ENCODE assay signal across 1 cellular context in the genomic region with DNA sequence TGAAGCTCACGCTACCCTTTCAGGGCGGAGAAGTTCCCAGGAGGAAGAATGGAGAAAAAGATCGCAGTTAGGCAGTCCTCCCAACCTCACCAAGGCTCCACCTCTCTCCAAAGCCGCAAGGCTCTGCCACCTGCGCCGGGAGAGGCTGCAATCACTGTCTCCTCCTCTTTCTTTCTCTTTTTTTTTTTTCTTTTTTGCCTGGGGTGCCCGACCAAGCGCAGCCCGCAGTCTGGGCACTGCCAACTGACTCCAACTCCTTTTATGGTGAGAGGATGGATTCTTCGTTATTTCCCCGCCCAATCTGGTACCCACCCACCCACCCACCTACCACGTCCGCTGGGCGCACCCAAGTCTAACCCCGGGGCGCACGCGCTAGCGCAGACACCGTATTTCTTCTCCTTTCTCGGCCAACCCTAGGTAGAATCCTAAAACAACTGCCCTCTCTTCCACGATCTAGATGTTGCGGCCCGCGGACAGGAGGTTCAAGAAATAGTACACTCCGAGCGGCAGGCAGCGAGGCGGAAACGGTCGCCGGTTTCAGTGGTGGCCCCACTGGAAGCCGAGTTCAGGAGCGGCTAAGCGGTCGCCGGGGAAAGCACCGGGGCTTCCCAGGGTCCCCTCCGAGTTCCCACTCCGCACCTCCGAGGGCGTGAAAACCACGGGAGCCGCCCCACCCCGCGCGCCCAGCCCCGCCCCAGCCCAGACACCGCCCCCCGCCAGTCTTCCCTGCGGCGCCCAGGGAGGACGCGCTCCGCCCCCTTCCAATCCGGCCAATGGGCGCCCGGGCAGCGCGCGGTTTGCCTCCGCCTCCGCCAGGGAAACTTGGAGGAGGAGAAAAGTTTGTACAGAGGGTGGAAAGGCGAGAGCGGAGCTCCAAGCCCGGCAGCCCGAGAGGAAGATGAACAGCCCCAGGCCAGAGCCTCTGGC.
TF ChIP-seq lines count a peak whose summit lies in the region.

A gene (plus strand): TSS at position 845 of the 927 bp plus-strand sequence. CDS start 1,079 bp downstream, outside the sequence.

TF ChIP-seq in HEK293, 187 proteins besides CTCF, POLR2A, EP300 and RAD21 (continued from another document and continues in another):
- TF ChIP-seq, protein P1, sequence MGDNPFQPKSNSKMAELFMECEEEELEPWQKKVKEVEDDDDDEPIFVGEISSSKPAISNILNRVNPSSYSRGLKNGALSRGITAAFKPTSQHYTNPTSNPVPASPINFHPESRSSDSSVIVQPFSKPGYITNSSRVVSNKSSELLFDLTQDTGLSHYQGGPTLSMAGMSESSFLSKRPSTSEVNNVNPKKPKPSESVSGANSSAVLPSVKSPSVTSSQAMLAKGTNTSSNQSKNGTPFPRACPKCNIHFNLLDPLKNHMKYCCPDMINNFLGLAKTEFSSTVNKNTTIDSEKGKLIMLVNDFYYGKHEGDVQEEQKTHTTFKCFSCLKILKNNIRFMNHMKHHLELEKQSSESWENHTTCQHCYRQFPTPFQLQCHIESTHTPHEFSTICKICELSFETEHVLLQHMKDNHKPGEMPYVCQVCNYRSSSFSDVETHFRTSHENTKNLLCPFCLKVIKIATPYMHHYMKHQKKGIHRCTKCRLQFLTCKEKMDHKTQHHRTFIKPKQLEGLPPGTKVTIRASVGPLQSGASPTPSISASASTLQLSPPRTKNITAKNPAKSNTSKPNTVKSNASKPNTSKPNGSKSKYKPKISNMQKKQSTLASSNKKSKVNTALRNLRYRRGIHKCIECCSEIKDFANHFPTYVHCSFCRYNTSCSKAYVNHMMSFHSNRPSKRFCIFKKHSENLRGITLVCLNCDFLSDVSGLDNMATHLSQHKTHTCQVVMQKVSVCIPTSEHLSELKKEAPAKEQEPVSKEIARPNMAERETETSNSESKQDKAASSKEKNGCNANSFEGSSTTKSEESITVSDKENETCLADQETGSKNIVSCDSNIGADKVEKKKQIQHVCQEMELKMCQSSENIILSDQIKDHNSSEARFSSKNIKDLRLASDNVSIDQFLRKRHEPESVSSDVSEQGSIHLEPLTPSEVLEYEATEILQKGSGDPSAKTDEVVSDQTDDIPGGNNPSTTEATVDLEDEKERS (tag by site-specific recombination; IDR thresholded peaks at IDR 0.05) = no peak
- TF ChIP-seq ZNF510 (tag by site-specific recombination; IDR thresholded peaks at IDR 0.05; ENCODE audit: insufficient replicate concordance) (no peak), ZNF596 (tag by site-specific recombination; IDR thresholded peaks at IDR 0.05) (no peak), ZNF335 (tag by site-specific recombination; conservative IDR thresholded peaks at IDR 0.05) (peak; percentile 79), EGR2 (tag by site-specific recombination; IDR thresholded peaks at IDR 0.05; ENCODE audit: low read depth) (peak; percentile 29; the same call in 1 of the 2 replicates), ZNF660 (tag by site-specific recombination; IDR thresholded peaks at IDR 0.05) (no peak), TRIM28 (IDR thresholded peaks at IDR 0.05; ENCODE audit: borderline replicate concordance, low read length) (no peak), ZNF266 (tag by site-specific recombination; IDR thresholded peaks at IDR 0.05; ENCODE audit: low read depth) (no peak), ZNF341 (tag by site-specific recombination; IDR thresholded peaks at IDR 0.05; ENCODE audit: low read depth) (peak; percentile 34; the same call in 1 of the 2 replicates), ZNF23 (tag by site-specific recombination; IDR thresholded peaks at IDR 0.05; ENCODE audit: borderline replicate concordance) (no peak), KLF1 (tag by site-specific recombination; IDR thresholded peaks at IDR 0.05) (peak; percentile 73), ZIC2 (tag by site-specific recombination; IDR thresholded peaks at IDR 0.05) (0 out of 2 replicates have a peak, but pooled peaks have one; percentile 48), ZNF132 (tag by site-specific recombination; IDR thresholded peaks at IDR 0.05; ENCODE audit: borderline replicate concordance) (no peak), ZNF791 (tag by site-specific recombination; IDR thresholded peaks at IDR 0.05) (no peak), ZSCAN23 (tag by site-specific recombination; IDR thresholded peaks at IDR 0.05) (no peak), TCF7L2 (IDR thresholded peaks at IDR 0.05; ENCODE audit: borderline replicate concordance, low read depth, low read length) (no peak), ZNF571 (tag by site-specific recombination; IDR thresholded peaks at IDR 0.05) (no peak), ZNF157 (tag by site-specific recombination; IDR thresholded peaks at IDR 0.05) (no peak), ZNF501 (tag by site-specific recombination; IDR thresholded peaks at IDR 0.05) (no peak), ZNF214 (tag by site-specific recombination; IDR thresholded peaks at IDR 0.05; ENCODE audit: borderline replicate concordance) (no peak), ZNF16 (tag by site-specific recombination; IDR thresholded peaks at IDR 0.05; ENCODE audit: low read depth) (no peak), ZNF324 (tag by site-specific recombination; IDR thresholded peaks at IDR 0.05) (no peak), ZSCAN30 (tag by site-specific recombination; IDR thresholded peaks at IDR 0.05) (no peak), ZNF155 (tag by site-specific recombination; IDR thresholded peaks at IDR 0.05) (no peak), GLIS1 (tag by site-specific recombination; IDR thresholded peaks at IDR 0.05) (peak; percentile 67)
- TF ChIP-seq, protein P2, sequence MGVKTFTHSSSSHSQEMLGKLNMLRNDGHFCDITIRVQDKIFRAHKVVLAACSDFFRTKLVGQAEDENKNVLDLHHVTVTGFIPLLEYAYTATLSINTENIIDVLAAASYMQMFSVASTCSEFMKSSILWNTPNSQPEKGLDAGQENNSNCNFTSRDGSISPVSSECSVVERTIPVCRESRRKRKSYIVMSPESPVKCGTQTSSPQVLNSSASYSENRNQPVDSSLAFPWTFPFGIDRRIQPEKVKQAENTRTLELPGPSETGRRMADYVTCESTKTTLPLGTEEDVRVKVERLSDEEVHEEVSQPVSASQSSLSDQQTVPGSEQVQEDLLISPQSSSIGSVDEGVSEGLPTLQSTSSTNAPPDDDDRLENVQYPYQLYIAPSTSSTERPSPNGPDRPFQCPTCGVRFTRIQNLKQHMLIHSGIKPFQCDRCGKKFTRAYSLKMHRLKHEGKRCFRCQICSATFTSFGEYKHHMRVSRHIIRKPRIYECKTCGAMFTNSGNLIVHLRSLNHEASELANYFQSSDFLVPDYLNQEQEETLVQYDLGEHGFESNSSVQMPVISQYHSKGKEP (tag by site-specific recombination; IDR thresholded peaks at IDR 0.05) = no peak
- TF ChIP-seq, protein P3, sequence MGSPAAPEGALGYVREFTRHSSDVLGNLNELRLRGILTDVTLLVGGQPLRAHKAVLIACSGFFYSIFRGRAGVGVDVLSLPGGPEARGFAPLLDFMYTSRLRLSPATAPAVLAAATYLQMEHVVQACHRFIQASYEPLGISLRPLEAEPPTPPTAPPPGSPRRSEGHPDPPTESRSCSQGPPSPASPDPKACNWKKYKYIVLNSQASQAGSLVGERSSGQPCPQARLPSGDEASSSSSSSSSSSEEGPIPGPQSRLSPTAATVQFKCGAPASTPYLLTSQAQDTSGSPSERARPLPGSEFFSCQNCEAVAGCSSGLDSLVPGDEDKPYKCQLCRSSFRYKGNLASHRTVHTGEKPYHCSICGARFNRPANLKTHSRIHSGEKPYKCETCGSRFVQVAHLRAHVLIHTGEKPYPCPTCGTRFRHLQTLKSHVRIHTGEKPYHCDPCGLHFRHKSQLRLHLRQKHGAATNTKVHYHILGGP (tag by site-specific recombination; IDR thresholded peaks at IDR 0.05) = no peak
- TF ChIP-seq, protein P4, sequence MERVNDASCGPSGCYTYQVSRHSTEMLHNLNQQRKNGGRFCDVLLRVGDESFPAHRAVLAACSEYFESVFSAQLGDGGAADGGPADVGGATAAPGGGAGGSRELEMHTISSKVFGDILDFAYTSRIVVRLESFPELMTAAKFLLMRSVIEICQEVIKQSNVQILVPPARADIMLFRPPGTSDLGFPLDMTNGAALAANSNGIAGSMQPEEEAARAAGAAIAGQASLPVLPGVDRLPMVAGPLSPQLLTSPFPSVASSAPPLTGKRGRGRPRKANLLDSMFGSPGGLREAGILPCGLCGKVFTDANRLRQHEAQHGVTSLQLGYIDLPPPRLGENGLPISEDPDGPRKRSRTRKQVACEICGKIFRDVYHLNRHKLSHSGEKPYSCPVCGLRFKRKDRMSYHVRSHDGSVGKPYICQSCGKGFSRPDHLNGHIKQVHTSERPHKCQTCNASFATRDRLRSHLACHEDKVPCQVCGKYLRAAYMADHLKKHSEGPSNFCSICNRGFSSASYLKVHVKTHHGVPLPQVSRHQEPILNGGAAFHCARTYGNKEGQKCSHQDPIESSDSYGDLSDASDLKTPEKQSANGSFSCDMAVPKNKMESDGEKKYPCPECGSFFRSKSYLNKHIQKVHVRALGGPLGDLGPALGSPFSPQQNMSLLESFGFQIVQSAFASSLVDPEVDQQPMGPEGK (tag by site-specific recombination; IDR thresholded peaks at IDR 0.05) = peak; percentile 53
- TF ChIP-seq, protein P5, sequence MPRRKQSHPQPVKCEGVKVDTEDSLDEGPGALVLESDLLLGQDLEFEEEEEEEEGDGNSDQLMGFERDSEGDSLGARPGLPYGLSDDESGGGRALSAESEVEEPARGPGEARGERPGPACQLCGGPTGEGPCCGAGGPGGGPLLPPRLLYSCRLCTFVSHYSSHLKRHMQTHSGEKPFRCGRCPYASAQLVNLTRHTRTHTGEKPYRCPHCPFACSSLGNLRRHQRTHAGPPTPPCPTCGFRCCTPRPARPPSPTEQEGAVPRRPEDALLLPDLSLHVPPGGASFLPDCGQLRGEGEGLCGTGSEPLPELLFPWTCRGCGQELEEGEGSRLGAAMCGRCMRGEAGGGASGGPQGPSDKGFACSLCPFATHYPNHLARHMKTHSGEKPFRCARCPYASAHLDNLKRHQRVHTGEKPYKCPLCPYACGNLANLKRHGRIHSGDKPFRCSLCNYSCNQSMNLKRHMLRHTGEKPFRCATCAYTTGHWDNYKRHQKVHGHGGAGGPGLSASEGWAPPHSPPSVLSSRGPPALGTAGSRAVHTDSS (tag by site-specific recombination; IDR thresholded peaks at IDR 0.05) = no peak
- TF ChIP-seq, protein P6, sequence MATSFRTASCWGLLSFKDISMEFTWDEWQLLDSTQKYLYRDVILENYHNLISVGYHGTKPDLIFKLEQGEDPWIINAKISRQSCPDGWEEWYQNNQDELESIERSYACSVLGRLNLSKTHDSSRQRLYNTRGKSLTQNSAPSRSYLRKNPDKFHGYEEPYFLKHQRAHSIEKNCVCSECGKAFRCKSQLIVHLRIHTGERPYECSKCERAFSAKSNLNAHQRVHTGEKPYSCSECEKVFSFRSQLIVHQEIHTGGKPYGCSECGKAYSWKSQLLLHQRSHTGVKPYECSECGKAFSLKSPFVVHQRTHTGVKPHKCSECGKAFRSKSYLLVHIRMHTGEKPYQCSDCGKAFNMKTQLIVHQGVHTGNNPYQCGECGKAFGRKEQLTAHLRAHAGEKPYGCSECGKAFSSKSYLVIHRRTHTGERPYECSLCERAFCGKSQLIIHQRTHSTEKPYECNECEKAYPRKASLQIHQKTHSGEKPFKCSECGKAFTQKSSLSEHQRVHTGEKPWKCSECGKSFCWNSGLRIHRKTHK (tag by site-specific recombination; IDR thresholded peaks at IDR 0.05) = no peak
- TF ChIP-seq, protein P7, sequence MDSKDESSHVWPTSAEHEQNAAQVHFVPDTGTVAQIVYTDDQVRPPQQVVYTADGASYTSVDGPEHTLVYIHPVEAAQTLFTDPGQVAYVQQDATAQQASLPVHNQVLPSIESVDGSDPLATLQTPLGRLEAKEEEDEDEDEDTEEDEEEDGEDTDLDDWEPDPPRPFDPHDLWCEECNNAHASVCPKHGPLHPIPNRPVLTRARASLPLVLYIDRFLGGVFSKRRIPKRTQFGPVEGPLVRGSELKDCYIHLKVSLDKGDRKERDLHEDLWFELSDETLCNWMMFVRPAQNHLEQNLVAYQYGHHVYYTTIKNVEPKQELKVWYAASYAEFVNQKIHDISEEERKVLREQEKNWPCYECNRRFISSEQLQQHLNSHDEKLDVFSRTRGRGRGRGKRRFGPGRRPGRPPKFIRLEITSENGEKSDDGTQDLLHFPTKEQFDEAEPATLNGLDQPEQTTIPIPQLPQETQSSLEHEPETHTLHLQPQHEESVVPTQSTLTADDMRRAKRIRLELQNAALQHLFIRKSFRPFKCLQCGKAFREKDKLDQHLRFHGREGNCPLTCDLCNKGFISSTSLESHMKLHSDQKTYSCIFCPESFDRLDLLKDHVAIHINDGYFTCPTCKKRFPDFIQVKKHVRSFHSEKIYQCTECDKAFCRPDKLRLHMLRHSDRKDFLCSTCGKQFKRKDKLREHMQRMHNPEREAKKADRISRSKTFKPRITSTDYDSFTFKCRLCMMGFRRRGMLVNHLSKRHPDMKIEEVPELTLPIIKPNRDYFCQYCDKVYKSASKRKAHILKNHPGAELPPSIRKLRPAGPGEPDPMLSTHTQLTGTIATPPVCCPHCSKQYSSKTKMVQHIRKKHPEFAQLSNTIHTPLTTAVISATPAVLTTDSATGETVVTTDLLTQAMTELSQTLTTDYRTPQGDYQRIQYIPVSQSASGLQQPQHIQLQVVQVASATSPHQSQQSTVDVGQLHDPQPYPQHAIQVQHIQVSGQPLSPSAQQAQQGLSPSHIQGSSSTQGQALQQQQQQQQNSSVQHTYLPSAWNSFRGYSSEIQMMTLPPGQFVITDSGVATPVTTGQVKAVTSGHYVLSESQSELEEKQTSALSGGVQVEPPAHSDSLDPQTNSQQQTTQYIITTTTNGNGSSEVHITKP (tag by site-specific recombination; IDR thresholded peaks at IDR 0.05) = peak; percentile 98
- TF ChIP-seq, protein P8, sequence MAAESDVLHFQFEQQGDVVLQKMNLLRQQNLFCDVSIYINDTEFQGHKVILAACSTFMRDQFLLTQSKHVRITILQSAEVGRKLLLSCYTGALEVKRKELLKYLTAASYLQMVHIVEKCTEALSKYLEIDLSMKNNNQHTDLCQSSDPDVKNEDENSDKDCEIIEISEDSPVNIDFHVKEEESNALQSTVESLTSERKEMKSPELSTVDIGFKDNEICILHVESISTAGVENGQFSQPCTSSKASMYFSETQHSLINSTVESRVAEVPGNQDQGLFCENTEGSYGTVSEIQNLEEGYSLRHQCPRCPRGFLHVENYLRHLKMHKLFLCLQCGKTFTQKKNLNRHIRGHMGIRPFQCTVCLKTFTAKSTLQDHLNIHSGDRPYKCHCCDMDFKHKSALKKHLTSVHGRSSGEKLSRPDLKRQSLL (tag by site-specific recombination; IDR thresholded peaks at IDR 0.05) = no peak
- TF ChIP-seq, protein P9, sequence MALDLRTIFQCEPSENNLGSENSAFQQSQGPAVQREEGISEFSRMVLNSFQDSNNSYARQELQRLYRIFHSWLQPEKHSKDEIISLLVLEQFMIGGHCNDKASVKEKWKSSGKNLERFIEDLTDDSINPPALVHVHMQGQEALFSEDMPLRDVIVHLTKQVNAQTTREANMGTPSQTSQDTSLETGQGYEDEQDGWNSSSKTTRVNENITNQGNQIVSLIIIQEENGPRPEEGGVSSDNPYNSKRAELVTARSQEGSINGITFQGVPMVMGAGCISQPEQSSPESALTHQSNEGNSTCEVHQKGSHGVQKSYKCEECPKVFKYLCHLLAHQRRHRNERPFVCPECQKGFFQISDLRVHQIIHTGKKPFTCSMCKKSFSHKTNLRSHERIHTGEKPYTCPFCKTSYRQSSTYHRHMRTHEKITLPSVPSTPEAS (tag by site-specific recombination; IDR thresholded peaks at IDR 0.05) = no peak
